Comparison of ENCODE assay signal across 18 cellular contexts in the genomic region with DNA sequence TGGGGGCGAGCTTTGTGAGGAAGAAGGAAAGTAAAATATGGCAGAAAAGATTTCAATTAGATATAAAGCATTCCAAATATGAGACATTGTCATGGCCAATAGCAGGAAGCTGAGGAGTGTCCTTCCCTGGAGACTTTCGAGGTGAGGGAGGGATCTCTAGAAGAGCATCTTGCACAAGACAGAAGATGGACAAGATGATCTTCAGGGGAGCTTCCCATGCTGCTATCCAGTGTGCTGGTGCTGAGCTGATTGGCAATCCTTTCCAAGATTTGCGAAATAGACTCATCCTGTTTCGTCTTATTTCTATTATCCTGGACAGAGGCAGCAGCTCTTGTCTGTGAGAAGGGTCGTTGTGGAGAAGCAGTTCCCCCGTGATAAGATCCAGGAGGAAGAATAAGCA.
"Had no signal": no experiment of that assay in that cellular context is flagged by ENCODE, and none has a peak within 500 bp of the region (broad histone marks: within the 10 kb centered on the region; RNA-seq: fewer than 3 reads in every experiment).

No MANE protein-coding gene starts in this region.

- H3K27ac ChIP-seq: adrenal gland, body of pancreas, epithelial cell of prostate, foreskin keratinocyte, heart right ventricle, left ventricle myocardium inferior, stomach, thoracic aorta had no signal

- H3K9me3 ChIP-seq: adrenal gland, body of pancreas, left ventricle myocardium inferior, stomach, thoracic aorta had no signal

- H3K27me3 ChIP-seq: adrenal gland, body of pancreas, foreskin keratinocyte had no signal

- H3K36me3 ChIP-seq: adrenal gland, heart right ventricle, left ventricle myocardium inferior, stomach, thoracic aorta had no signal

- H3K4me3 ChIP-seq: adrenal gland, body of pancreas, heart right ventricle, left ventricle myocardium inferior, stomach, thoracic aorta had no signal

- H3K4me1 ChIP-seq: adrenal gland, body of pancreas, foreskin keratinocyte, heart right ventricle, left ventricle myocardium inferior, stomach had no signal

- ATAC-seq: activated T-helper 17 cell treated with anti-CD3 and anti-CD28 coated beads, Interleukin-2, amount 50 U/mL, for 72 hours; body of pancreas; foreskin keratinocyte; heart right ventricle; T-helper 17 cell had no signal

- DNase-seq: activated B cell treated with CpG ODN at 0.5 μM for 24 hours; activated CD4-positive, alpha-beta T cell treated with anti-CD3 and anti-CD28 coated beads, Interleukin-2, amount 10 ng/mL, durations not matched to agents 24 days and 14 days; activated naive CD4-positive, alpha-beta T cell treated with anti-CD3 and anti-CD28 coated beads, Interleukin-2, amount 10 ng/mL, durations not matched to agents 7 days and 5 days; adrenal gland; body of pancreas; central memory CD4-positive, alpha-beta T cell; cortex of kidney; effector CD8-positive, alpha-beta T cell; foreskin keratinocyte; heart right ventricle; left ventricle myocardium inferior; mesendoderm; stimulated activated CD4-positive, alpha-beta T cell treated with anti-CD3 and anti-CD28 coated beads, Interleukin-4, amount 100 ng/mL, for 24 hours; stomach; T-helper 17 cell had no signal
